23 cellular contexts compared by ENCODE assay signal in genomic region chr5:150266807-150267408, GRCh38. TPM values are rescaled to one million over a fixed set of nuclear protein-coding genes. Genes with fewer than 3 reads are reported as not detected.
DNase-seq lines count a peak whose midpoint lies in the region; ATAC-seq and TF ChIP-seq lines count a peak whose summit lies in the region.
"Had no signal": no experiment of that assay in that cellular context is flagged by ENCODE, and none has a peak within 500 bp of the region (broad histone marks: within the 10 kb centered on the region; RNA-seq: fewer than 3 reads in every experiment).

No MANE protein-coding gene starts in this region.

- no peaks in the 10 kb centered on the region for H3K27me3 ChIP-seq in right lobe of liver
- H3K27me3 ChIP-seq in foreskin keratinocyte = no peaks in the 10 kb centered on the region

- ATAC-seq in right lobe of liver = peak; percentile 55 to 71 (median 66)
- ATAC-seq in foreskin keratinocyte = no peak
- no peak for ATAC-seq in HG02759 (IDR thresholded peaks at IDR 0.05; ENCODE audit: unreplicated experiment)
- no peak for ATAC-seq in GM21737 (IDR thresholded peaks at IDR 0.05; ENCODE audit: unreplicated experiment)
- ATAC-seq in GM21390 (IDR thresholded peaks at IDR 0.05; ENCODE audit: unreplicated experiment) = no peak
- ATAC-seq: activated naive CD4-positive, alpha-beta T cell treated with anti-CD3 and anti-CD28 coated beads, Interleukin-2, amount 50 U/mL, for 72 hours; GM12878 had no signal

- 18% methylated on average over 5 of the region's 6 CpGs for WGBS in right lobe of liver (ENCODE audit: insufficient coverage, low coverage, low lambda C conversion rate, missing lambda C conversion rate)

- H3K4me3 ChIP-seq in right lobe of liver = no peak overlapping the region
- H3K4me3 ChIP-seq: GM12878, left ventricle myocardium inferior, spleen had no signal

- TF ChIP-seq CTCF in RWPE1 (conservative IDR thresholded peaks at IDR 0.05; ENCODE audit: low read depth) = no peak
- no peak for TF ChIP-seq CTCF in right lobe of liver (IDR thresholded peaks at IDR 0.05)
- no peak for TF ChIP-seq CTCF in foreskin keratinocyte (conservative IDR thresholded peaks at IDR 0.05)

- H3K9me3 ChIP-seq in right lobe of liver = no peaks in the 10 kb centered on the region
- H3K9me3 ChIP-seq: left ventricle myocardium inferior, spleen had no signal

- H3K27ac ChIP-seq in RWPE1 (peak overlapping the region; percentile 1; the same call in 1 of the 2 replicates), right lobe of liver (no peak overlapping the region), foreskin keratinocyte (no peak overlapping the region)
- H3K27ac ChIP-seq: C4-2B, left ventricle myocardium inferior, spleen had no signal

- no peak for TF ChIP-seq POLR2A in right lobe of liver (IDR thresholded peaks at IDR 0.05)

- CTCF ChIA-PET in RWPE1 (lab: Yijun Ruan, JAX) = interaction anchor here (0.7 to 1.1 kb wide), 2 partner anchors 35 to 610 kb away, joined by 4 read pairs; partner anchors contain the start of gene ARSI

- peak; percentile 9 for DNase-seq in DMS79 treated with DMSO at 0.1 percent for 48 hours (lab: John Stamatoyannopoulos, UW)
- DNase-seq in NCI-H146 (lab: John Stamatoyannopoulos, UW) = peak; percentile 54
- no peak for DNase-seq in RWPE1 (ENCODE audit: low spot score)
- DNase-seq in right lobe of liver = peak in 2 of 3 donors; percentile 54 to 80
- no peak for DNase-seq in foreskin keratinocyte
- DNase-seq: activated CD4-positive, alpha-beta T cell treated with anti-CD3 and anti-CD28 coated beads for 4 hours; DMS 273 treated with DMSO at 0.1 percent for 48 hours; head of caudate nucleus; HFFc6; left ventricle myocardium inferior; NCI-H1694; SIG-M5; spleen; stimulated activated CD4-positive, alpha-beta T cell treated with anti-CD3 and anti-CD28 coated beads, Interleukin-4, amount 100 ng/mL, for 24 hours; T-helper 1 cell; trophoblast cell had no signal

- H3K4me1 ChIP-seq in right lobe of liver (peaks cover 0 to 27% (median 6%) of the 10 kb centered on the region in 4 donors), foreskin keratinocyte (peaks cover 8% of the 10 kb centered on the region)
- H3K4me1 ChIP-seq: spleen had no signal

- H3K36me3 ChIP-seq in right lobe of liver = no peaks in the 10 kb centered on the region
- H3K36me3 ChIP-seq: left ventricle myocardium inferior, spleen had no signal

- intact Hi-C loops in right lobe of liver (cut with DNase I) = no loop called here

- POLR2A ChIA-PET in RWPE1 (lab: Yijun Ruan, JAX; ENCODE audit: low non-redundant PET) = no interaction called here

RNA-seq across cellular contexts. Expression of gene CAMK2A, which starts 22.7 kb away (rescaled TPM):
- total RNA-seq in right lobe of liver (under 1 TPM in 3 of 6 experiments, not detected in 3; 0.10 to 0.26 (median 0.23) TPM), foreskin keratinocyte (0.04 TPM in 1 of 2 replicates, not detected in the other)
- 0.01 TPM in 1 of 2 replicates, not detected in the other for polyA plus RNA-seq in foreskin keratinocyte
- total RNA-seq: activated naive CD4-positive, alpha-beta T cell treated with anti-CD3 and anti-CD28 coated beads, Interleukin-2, amount 50 U/mL, for 72 hours; activated T-helper 1 cell treated with anti-CD3 and anti-CD28 coated beads, Interleukin-12 subunit alpha, Interleukin-12 subunit beta, Interleukin-2, Interleukin-4 antibody, amounts not matched to agents 30 ng/mL and 10 ng/mL and 1 ng/mL, durations not matched to agents 14 hours and 24 hours and 36 hours had no signal
- polyA plus RNA-seq: GM12878 had no signal

RNA-seq across cellular contexts. Expression of gene ARSI, which starts 35.8 kb away (rescaled TPM):
- total RNA-seq in right lobe of liver (under 1 TPM in 5 of 6 experiments, not detected in 1; 0.06 to 0.51 (median 0.20) TPM), foreskin keratinocyte (4.7 and 5.0 TPM in 2 replicates)
- polyA plus RNA-seq in foreskin keratinocyte = 3.5 and 3.7 TPM in 2 replicates
- total RNA-seq: activated naive CD4-positive, alpha-beta T cell treated with anti-CD3 and anti-CD28 coated beads, Interleukin-2, amount 50 U/mL, for 72 hours; activated T-helper 1 cell treated with anti-CD3 and anti-CD28 coated beads, Interleukin-12 subunit alpha, Interleukin-12 subunit beta, Interleukin-2, Interleukin-4 antibody, amounts not matched to agents 30 ng/mL and 10 ng/mL and 1 ng/mL, durations not matched to agents 14 hours and 24 hours and 36 hours; GM12878 had no signal
- polyA plus RNA-seq: GM12878 had no signal

Comparison
In these comparisons a context has a peak if more than half of its experiments do, and no peak if none do; other contexts are left out.
1. DNase-seq: peak in DMS79 treated with DMSO at 0.1 percent for 48 hours (single experiment), NCI-H146 (single experiment) and right lobe of liver (2 of 3); none in RWPE1 (single experiment) and foreskin keratinocyte (0 of 2).
2. ATAC-seq: peak in right lobe of liver (4 of 4); none in foreskin keratinocyte (single experiment), HG02759 (single experiment), GM21737 (single experiment) and GM21390 (single experiment).